18 cellular contexts compared by ENCODE assay signal in the genomic region with DNA sequence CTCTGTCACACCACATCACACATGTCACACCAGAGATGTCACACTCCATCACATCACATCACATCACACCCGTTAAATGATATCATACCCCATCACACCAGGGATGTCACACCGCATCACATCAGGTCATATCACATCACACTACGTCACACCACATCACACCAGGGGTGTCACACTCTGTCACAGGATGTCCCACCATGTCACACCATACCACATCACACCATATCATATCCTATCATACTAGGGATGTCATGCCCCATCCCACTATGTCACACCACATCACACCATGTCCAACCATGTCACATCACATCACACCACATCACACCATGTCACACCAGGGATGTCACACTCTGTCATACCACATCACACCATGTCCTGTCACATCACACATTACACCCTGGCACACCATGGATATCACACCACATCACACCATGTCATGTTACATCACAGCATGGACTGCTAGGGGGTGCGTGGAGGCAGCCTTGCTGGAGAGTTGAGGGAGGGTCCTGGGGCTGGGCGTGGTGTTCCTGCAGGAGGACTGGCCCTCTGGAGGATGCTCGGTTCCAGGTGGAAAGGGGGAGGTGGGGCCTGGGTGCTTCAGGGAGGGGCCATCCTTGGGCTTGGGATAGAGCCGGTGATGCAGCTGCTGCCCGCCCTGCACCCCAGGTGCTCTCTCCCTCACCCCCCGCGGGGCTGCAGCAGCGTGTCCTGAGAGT.
"Had no signal": no experiment of that assay in that cellular context is flagged by ENCODE, and none has a peak within 500 bp of the region (broad histone marks: within the 10 kb centered on the region; RNA-seq: fewer than 3 reads in every experiment).

No MANE protein-coding gene starts in this region.

- DNase-seq: activated CD4-positive, alpha-beta T cell treated with anti-CD3 and anti-CD28 coated beads, Interleukin-2, amount 50 U/mL, for 48 hours; activated CD4-positive, CD25-positive, alpha-beta regulatory T cell treated with anti-CD3 and anti-CD28 coated beads, Interleukin-2, amount 50 U/mL, for 72 hours; activated CD8-positive, alpha-beta memory T cell treated with anti-CD3 and anti-CD28 coated beads, Interleukin-2, amount 10 ng/mL, durations not matched to agents 7 days and 5 days; activated T-cell treated with anti-CD3 and anti-CD28 coated beads, Interleukin-2, amount 50 U/mL, for 1 hour; caudate nucleus; esophagus squamous epithelium; kidney; nephron progenitor cell; right cardiac atrium; stimulated activated naive CD8-positive, alpha-beta T cell treated with anti-CD3 and anti-CD28 coated beads, Interleukin-15, amount 100 ng/mL, for 72 hours; T-cell; T-helper 9 cell; uterus had no signal

- H3K36me3 ChIP-seq: esophagus squamous epithelium, left lung, prostate gland, uterus had no signal

- H3K27me3 Mint-ChIP-seq: stimulated activated naive CD8-positive, alpha-beta T cell treated with anti-CD3 and anti-CD28 coated beads, Interleukin-15, amount 100 ng/mL, for 72 hours had no signal

- FAIRE-seq: colon, kidney had no signal

- H3K4me1 Mint-ChIP-seq: activated CD8-positive, alpha-beta memory T cell treated with anti-CD3 and anti-CD28 coated beads, Interleukin-2, amount 10 ng/mL, durations not matched to agents 7 days and 5 days; activated naive CD4-positive, alpha-beta T cell treated with anti-CD3 and anti-CD28 coated beads, Interleukin-2, amount 50 U/mL, for 24 hours; nephron progenitor cell; stimulated activated naive CD8-positive, alpha-beta T cell treated with anti-CD3 and anti-CD28 coated beads, Interleukin-15, amount 100 ng/mL, for 72 hours; T-cell had no signal

- H3K4me3 ChIP-seq: esophagus squamous epithelium, hepatocyte, left lung, prostate gland, uterus had no signal

- H3K4me1 ChIP-seq: left lung, prostate gland, uterus had no signal

- H3K79me2 ChIP-seq: hepatocyte had no signal

- H3K27me3 ChIP-seq: esophagus squamous epithelium, hepatocyte, left lung, uterus had no signal

- H3K4me2 ChIP-seq: hepatocyte had no signal

- H3K9me3 ChIP-seq: prostate gland, uterus had no signal

- H3K27ac Mint-ChIP-seq: activated CD8-positive, alpha-beta memory T cell treated with anti-CD3 and anti-CD28 coated beads, Interleukin-2, amount 10 ng/mL, durations not matched to agents 7 days and 5 days; activated naive CD4-positive, alpha-beta T cell treated with anti-CD3 and anti-CD28 coated beads, Interleukin-2, amount 50 U/mL, for 24 hours; nephron progenitor cell; stimulated activated naive CD8-positive, alpha-beta T cell treated with anti-CD3 and anti-CD28 coated beads, Interleukin-15, amount 100 ng/mL, for 72 hours; T-cell had no signal

- ATAC-seq: activated CD8-positive, alpha-beta memory T cell treated with anti-CD3 and anti-CD28 coated beads, Interleukin-2, amount 10 ng/mL, durations not matched to agents 7 days and 5 days; left lung; right cardiac atrium; stimulated activated naive CD8-positive, alpha-beta T cell treated with anti-CD3 and anti-CD28 coated beads, Interleukin-15, amount 100 ng/mL, for 72 hours; T-cell had no signal

- H2AFZ ChIP-seq: hepatocyte had no signal

- H3K36me3 Mint-ChIP-seq: activated CD8-positive, alpha-beta memory T cell treated with anti-CD3 and anti-CD28 coated beads, Interleukin-2, amount 10 ng/mL, durations not matched to agents 7 days and 5 days; T-cell had no signal

- H3K27ac ChIP-seq: esophagus squamous epithelium, hepatocyte, left lung, prostate gland, uterus had no signal

- H3K4me3 Mint-ChIP-seq: activated CD8-positive, alpha-beta memory T cell treated with anti-CD3 and anti-CD28 coated beads, Interleukin-2, amount 10 ng/mL, durations not matched to agents 7 days and 5 days; activated naive CD4-positive, alpha-beta T cell treated with anti-CD3 and anti-CD28 coated beads, Interleukin-2, amount 50 U/mL, for 24 hours; nephron progenitor cell; stimulated activated naive CD8-positive, alpha-beta T cell treated with anti-CD3 and anti-CD28 coated beads, Interleukin-15, amount 100 ng/mL, for 72 hours; T-cell had no signal
